In the genomic region with DNA sequence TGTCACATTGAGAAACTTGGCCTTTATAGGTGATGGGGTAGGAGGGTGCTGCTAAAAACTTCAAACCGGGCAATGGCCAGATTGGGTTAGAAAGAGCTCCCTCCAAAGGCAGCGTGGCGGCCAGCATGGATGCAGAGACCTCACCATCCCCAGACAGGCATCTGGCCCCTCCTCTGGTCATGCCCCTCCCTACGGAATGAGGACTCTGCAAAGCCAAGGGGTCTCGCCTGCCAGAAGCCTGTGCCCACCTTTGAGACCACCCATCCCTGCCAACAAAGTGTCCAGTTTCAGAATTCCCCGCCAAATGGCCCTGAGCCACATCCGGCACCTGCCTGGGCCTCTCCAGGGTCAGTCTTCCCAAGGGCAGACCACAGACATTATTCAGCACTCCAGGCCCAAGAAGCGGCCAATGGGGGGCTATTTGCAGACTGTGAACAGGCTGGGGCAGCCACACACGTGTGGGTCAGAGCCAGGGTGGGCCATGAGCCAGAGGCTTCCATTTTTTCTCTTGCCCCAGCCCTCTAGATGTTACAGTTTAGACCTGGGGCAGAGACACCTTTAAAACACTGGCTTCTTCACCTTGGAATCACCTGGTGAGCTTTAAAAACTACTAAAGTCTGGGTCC, we compare ENCODE assay signal across 17 cellular contexts. TPM values are rescaled to one million over a fixed set of nuclear protein-coding genes. Genes with fewer than 3 reads are reported as not detected.
"Had no signal": no experiment of that assay in that cellular context is flagged by ENCODE, and none has a peak within 500 bp of the region (broad histone marks: within the 10 kb centered on the region; RNA-seq: fewer than 3 reads in every experiment).

No MANE protein-coding gene starts in this region.

- H3K9me3 ChIP-seq: tibial artery had no signal

- H3K4me1 ChIP-seq: tibial artery had no signal

- H3K4me3 Mint-ChIP-seq: activated T-cell treated with anti-CD3 and anti-CD28 coated beads, Interleukin-2, amount 50 U/mL, for 24 hours; immature natural killer cell; neural crest cell; stimulated activated effector memory CD8-positive, alpha-beta T cell treated with anti-CD3 and anti-CD28 coated beads, Interleukin-12 subunit alpha, Interleukin-12 subunit beta, amount 100 ng/mL, for 72 hours had no signal

- DNase-seq: activated effector memory CD4-positive, alpha-beta T cell treated with Interleukin-2 at 50 U/mL for 16 hours; activated T-cell treated with anti-CD3 and anti-CD28 coated beads, Interleukin-2, amount 50 U/mL, for 24 hours; dorsolateral prefrontal cortex; hypothalamus; immature natural killer cell; left colon; mesenchymal stem cell; T-helper 9 cell had no signal

- H3K4me1 Mint-ChIP-seq: immature natural killer cell; stimulated activated effector memory CD8-positive, alpha-beta T cell treated with anti-CD3 and anti-CD28 coated beads, Interleukin-12 subunit alpha, Interleukin-12 subunit beta, amount 100 ng/mL, for 72 hours had no signal

- FAIRE-seq: endometrium had no signal

- H3K4me3 ChIP-seq: dorsolateral prefrontal cortex, smooth muscle cell, tibial artery had no signal

- H3K4me2 ChIP-seq: smooth muscle cell had no signal

- H3K36me3 ChIP-seq: tibial artery had no signal

- H3K36me3 Mint-ChIP-seq: activated naive CD4-positive, alpha-beta T cell treated with anti-CD3 and anti-CD28 coated beads, Interleukin-2, amount 50 U/mL, for 72 hours; immature natural killer cell; stimulated activated effector memory CD8-positive, alpha-beta T cell treated with anti-CD3 and anti-CD28 coated beads, Interleukin-12 subunit alpha, Interleukin-12 subunit beta, amount 100 ng/mL, for 72 hours had no signal

- ATAC-seq: activated naive CD4-positive, alpha-beta T cell treated with anti-CD3 and anti-CD28 coated beads, Interleukin-2, amount 50 U/mL, for 72 hours; esophagus mucosa; left colon; stimulated activated effector memory CD8-positive, alpha-beta T cell treated with anti-CD3 and anti-CD28 coated beads, Interleukin-12 subunit alpha, Interleukin-12 subunit beta, amount 100 ng/mL, for 72 hours had no signal

- H3K9me3 Mint-ChIP-seq: activated naive CD4-positive, alpha-beta T cell treated with anti-CD3 and anti-CD28 coated beads, Interleukin-2, amount 50 U/mL, for 72 hours; activated T-cell treated with anti-CD3 and anti-CD28 coated beads, Interleukin-2, amount 50 U/mL, for 24 hours; immature natural killer cell; neural crest cell; stimulated activated effector memory CD8-positive, alpha-beta T cell treated with anti-CD3 and anti-CD28 coated beads, Interleukin-12 subunit alpha, Interleukin-12 subunit beta, amount 100 ng/mL, for 72 hours had no signal

- H3K27ac ChIP-seq: dorsolateral prefrontal cortex, tibial artery had no signal

- H3K27ac Mint-ChIP-seq: activated naive CD4-positive, alpha-beta T cell treated with anti-CD3 and anti-CD28 coated beads, Interleukin-2, amount 50 U/mL, for 72 hours; activated T-cell treated with anti-CD3 and anti-CD28 coated beads, Interleukin-2, amount 50 U/mL, for 24 hours; immature natural killer cell; stimulated activated effector memory CD8-positive, alpha-beta T cell treated with anti-CD3 and anti-CD28 coated beads, Interleukin-12 subunit alpha, Interleukin-12 subunit beta, amount 100 ng/mL, for 72 hours had no signal

RNA-seq across cellular contexts. Expression of a gene that starts 4.2 kb away (rescaled TPM):
- total RNA-seq: cerebellum, fibroblast of villous mesenchyme, left colon, smooth muscle cell had no signal
- polyA plus RNA-seq: immature natural killer cell had no signal

RNA-seq across cellular contexts. Expression of a gene that starts 31.1 kb away (rescaled TPM):
- total RNA-seq: left colon had no signal
- polyA plus RNA-seq: immature natural killer cell had no signal
